Comparison of ENCODE assay signal across 8 cellular contexts in genomic region chr7:75914169-75914654, GRCh38. TPM values are rescaled to one million over a fixed set of nuclear protein-coding genes. Genes with fewer than 3 reads are reported as not detected.
DNase-seq lines count a peak whose midpoint lies in the region; ATAC-seq and TF ChIP-seq lines count a peak whose summit lies in the region.

No MANE protein-coding gene starts in this region.

- H3K4me1 ChIP-seq in SJSA1 (replicated peaks) = peaks cover 17% of the 10 kb centered on the region

- no peak for ATAC-seq in GM21447 (IDR thresholded peaks at IDR 0.05; ENCODE audit: unreplicated experiment)

- TF ChIP-seq CTCF in GM12875 (IDR thresholded peaks at IDR 0.05; ENCODE audit: borderline replicate concordance, insufficient read depth, low read depth, low read length) = no peak
- TF ChIP-seq CTCF in fibroblast of mammary gland (conservative IDR thresholded peaks at IDR 0.05; ENCODE audit: control insufficient read depth, insufficient read depth, low read depth, low read length) = no peak
- TF ChIP-seq CTCF in retinal pigment epithelial cell (conservative IDR thresholded peaks at IDR 0.05; ENCODE audit: low read depth, low read length) = no peak

- H3K4me3 ChIP-seq in GM12875 (ENCODE audit: low read depth, low read length) = peak overlapping the region; percentile 96
- peak overlapping the region; percentile 87 for H3K4me3 ChIP-seq in SJSA1
- H3K4me3 ChIP-seq in fibroblast of mammary gland (ENCODE audit: control insufficient read depth, low read depth, low read length) = peak overlapping the region; percentile 76
- H3K4me3 ChIP-seq in retinal pigment epithelial cell (ENCODE audit: low read length) = peak overlapping the region; percentile 72

- peaks cover 15% of the 10 kb centered on the region for H3K36me3 ChIP-seq in SJSA1

- no peaks in the 10 kb centered on the region for H3K9me3 ChIP-seq in SJSA1 (replicated peaks)

- DNase-seq in SJSA1 (ENCODE audit: low read depth in 1 of 2, low spot score in 2 of 2) (no peak), fibroblast of mammary gland (ENCODE audit: low read depth) (no peak), retinal pigment epithelial cell (ENCODE audit: low read depth) (no peak), NCI-H1436 treated with DMSO at 0.1 percent for 48 hours (lab: John Stamatoyannopoulos, UW) (no peak), NCI-H2107 (lab: John Stamatoyannopoulos, UW) (no peak)
- DNase-seq in stimulated activated naive CD4-positive, alpha-beta T cell (lab: John Stamatoyannopoulos, UW) = no peak

- no peaks in the 10 kb centered on the region for H3K27me3 ChIP-seq in SJSA1 (replicated peaks)

- H3K27ac ChIP-seq in SJSA1 = peak overlapping the region; percentile 54

RNA-seq across cellular contexts. Expression of gene POR, which starts 0.7 kb away (rescaled TPM):
- total RNA-seq in SJSA1 (2014; rRNA removed; shearing (Covaris generic)) = 82.8 and 115 TPM in 2 replicates

RNA-seq across cellular contexts. Expression of gene RHBDD2, which starts 35.4 kb away (rescaled TPM):
- total RNA-seq in SJSA1 (2014; rRNA removed; shearing (Covaris generic)) = 39.5 and 46.2 TPM in 2 replicates
